In genomic region chr9:131681826-131682225, GRCh38 we compare ENCODE assay signal across 8 cellular contexts. TPM values are rescaled to one million over a fixed set of nuclear protein-coding genes. Genes with fewer than 3 reads are reported as not detected.
DNase-seq lines count a peak whose midpoint lies in the region; ATAC-seq, FAIRE-seq and TF ChIP-seq lines count a peak whose summit lies in the region.
"Not testable (repeated sequence)": the region's sequence is repeated elsewhere in the genome, so short reads cannot be mapped to it uniquely, and the experiment has no call there.

No MANE protein-coding gene starts in this region.

- intact Hi-C loops in uterus (cut with DNase I; ENCODE audit: low total_unique reads) = not testable (repeated sequence)

- H3K79me2 ChIP-seq in GM23338 (replicated peaks; ENCODE audit: insufficient read depth) (peaks cover 65% of the 10 kb centered on the region), astrocyte (ENCODE audit: insufficient read depth, low read length) (peaks cover 17% of the 10 kb centered on the region)

- not testable (repeated sequence) for H4K20me1 ChIP-seq in GM23338 (replicated peaks; ENCODE audit: insufficient read depth)
- H4K20me1 ChIP-seq in astrocyte (ENCODE audit: insufficient read depth, low read length) = peaks cover 15% of the 10 kb centered on the region

- peak overlapping the region; percentile 87 for H3K27ac ChIP-seq in GM23338 (ENCODE audit: low read depth)
- peak overlapping the region; percentile 86 for H3K27ac ChIP-seq in SK-N-MC
- H3K27ac ChIP-seq in astrocyte (ENCODE audit: low read depth, low read length) = not testable (repeated sequence)
- H3K27ac ChIP-seq in liver (ENCODE audit: low read depth in 1 of 2, low read length in 2 of 2) = peak overlapping the region in 1 of 2 donors; percentile 14
- H3K27ac ChIP-seq in uterus = peak overlapping the region; percentile 46 to 52

- H3K9ac ChIP-seq in SK-N-MC (ENCODE audit: insufficient read length) = peak overlapping the region; percentile 41
- H3K9ac ChIP-seq in astrocyte (ENCODE audit: low read length); liver (ENCODE audit: low read depth in 1 of 2, low read length in 2 of 2): not testable (repeated sequence)

- not testable (repeated sequence) for H3K9me3 ChIP-seq in SK-N-MC (ENCODE audit: low read depth, low read length); astrocyte (ENCODE audit: insufficient read depth, low read depth, low read length); liver (ENCODE audit: control insufficient read depth in 4 of 4, low read length in 3 of 4); uterus

- peaks cover 31% of the 10 kb centered on the region for H3K9me3 Mint-ChIP-seq in GM23338
- not testable (repeated sequence) for H3K9me3 Mint-ChIP-seq in astrocyte (ENCODE audit: unreplicated experiment); endothelial cell (ENCODE audit: unreplicated experiment); nephron; stimulated activated effector memory CD8-positive, alpha-beta T cell treated with anti-CD3 and anti-CD28 coated beads, Interleukin-12 subunit alpha, Interleukin-12 subunit beta, amount 100 ng/mL, for 72 hours

- not testable (repeated sequence) for H3K4me3 ChIP-seq in GM23338; astrocyte (ENCODE audit: insufficient read depth, low read depth, low read length); liver (ENCODE audit: low read depth in 1 of 3, low read length in 3 of 3); uterus
- H3K4me3 ChIP-seq in SK-N-MC = peak overlapping the region; percentile 70

- H3K4me2 ChIP-seq in GM23338 (peak overlapping the region; percentile 60), astrocyte (ENCODE audit: low read length) (peak overlapping the region; percentile 56)

- 80% methylated on average over 10 of the region's 10 CpGs for WGBS in liver

- TF ChIP-seq POLR2A in uterus (IDR thresholded peaks at IDR 0.05) = not testable (repeated sequence)

- FAIRE-seq in astrocyte (lab: Jason Lieb, UNC) = not testable (repeated sequence)

- not testable (repeated sequence) for H2AFZ ChIP-seq in GM23338; astrocyte (ENCODE audit: low read depth, low read length)

- H3K4me3 Mint-ChIP-seq in GM23338; astrocyte (ENCODE audit: unreplicated experiment); endothelial cell (ENCODE audit: unreplicated experiment); stimulated activated effector memory CD8-positive, alpha-beta T cell treated with anti-CD3 and anti-CD28 coated beads, Interleukin-12 subunit alpha, Interleukin-12 subunit beta, amount 100 ng/mL, for 72 hours: not testable (repeated sequence)
- H3K4me3 Mint-ChIP-seq in nephron = peak overlapping the region; percentile 2 to 60 (median 22)

- not testable (repeated sequence) for DNase-seq in GM23338 (ENCODE audit: low spot score); astrocyte (ENCODE audit: low read depth); endothelial cell (ENCODE audit: low spot score); stimulated activated effector memory CD8-positive, alpha-beta T cell treated with anti-CD3 and anti-CD28 coated beads, Interleukin-12 subunit alpha, Interleukin-12 subunit beta, amount 100 ng/mL, for 72 hours (ENCODE audit: low spot score in 2 of 2); uterus
- DNase-seq in SK-N-MC (ENCODE audit: low read depth, low spot score) = peak; percentile 72

- H3K27ac Mint-ChIP-seq in GM23338 (peak overlapping the region; percentile 89), endothelial cell (ENCODE audit: unreplicated experiment) (peak overlapping the region; percentile 96), nephron (peak overlapping the region; percentile 75 to 95 (median 93))
- H3K27ac Mint-ChIP-seq in astrocyte (ENCODE audit: unreplicated experiment) = not testable (repeated sequence)
- peak overlapping the region; percentile 95 for H3K27ac Mint-ChIP-seq in stimulated activated effector memory CD8-positive, alpha-beta T cell treated with anti-CD3 and anti-CD28 coated beads, Interleukin-12 subunit alpha, Interleukin-12 subunit beta, amount 100 ng/mL, for 72 hours

- H3K36me3 Mint-ChIP-seq in GM23338 (ENCODE audit: low read depth) (peaks cover 40% of the 10 kb centered on the region), endothelial cell (ENCODE audit: low read depth, unreplicated experiment) (peaks cover 24% of the 10 kb centered on the region)
- not testable (repeated sequence) for H3K36me3 Mint-ChIP-seq in astrocyte (ENCODE audit: low read depth, unreplicated experiment); nephron (ENCODE audit: low read depth)
- H3K36me3 Mint-ChIP-seq in stimulated activated effector memory CD8-positive, alpha-beta T cell treated with anti-CD3 and anti-CD28 coated beads, Interleukin-12 subunit alpha, Interleukin-12 subunit beta, amount 100 ng/mL, for 72 hours = peaks cover 13% of the 10 kb centered on the region

- H3K4me1 Mint-ChIP-seq in GM23338 (peaks cover 82% of the 10 kb centered on the region), astrocyte (ENCODE audit: low read depth, unreplicated experiment) (peaks cover 54% of the 10 kb centered on the region), endothelial cell (ENCODE audit: unreplicated experiment) (peaks cover 90% of the 10 kb centered on the region), nephron (peaks cover 81% of the 10 kb centered on the region)
- peaks cover 82% of the 10 kb centered on the region for H3K4me1 Mint-ChIP-seq in stimulated activated effector memory CD8-positive, alpha-beta T cell treated with anti-CD3 and anti-CD28 coated beads, Interleukin-12 subunit alpha, Interleukin-12 subunit beta, amount 100 ng/mL, for 72 hours

- H3K4me1 ChIP-seq in GM23338 (ENCODE audit: insufficient read depth) = peaks cover 73% of the 10 kb centered on the region
- H3K4me1 ChIP-seq in astrocyte (ENCODE audit: insufficient read depth, low read length) = peaks cover 32% of the 10 kb centered on the region
- H3K4me1 ChIP-seq in liver (ENCODE audit: control insufficient read depth in 4 of 4, insufficient read depth in 4 of 4, low read length in 3 of 4) = peaks cover 7 to 16% (median 13%) of the 10 kb centered on the region in 4 donors
- H3K4me1 ChIP-seq in uterus = peaks cover 13 to 27% of the 10 kb centered on the region in 2 donors

- H3K27me3 Mint-ChIP-seq in GM23338 (ENCODE audit: insufficient read depth, low read depth, poor library complexity) (peaks cover 12% of the 10 kb centered on the region), endothelial cell (ENCODE audit: unreplicated experiment) (peaks cover 10% of the 10 kb centered on the region)
- not testable (repeated sequence) for H3K27me3 Mint-ChIP-seq in astrocyte (ENCODE audit: low read depth, unreplicated experiment); nephron (ENCODE audit: low read depth)

- H3K36me3 ChIP-seq in GM23338 (ENCODE audit: insufficient read depth); SK-N-MC (ENCODE audit: insufficient read depth, low read length); astrocyte (ENCODE audit: insufficient read depth, low read length); liver (ENCODE audit: control insufficient read depth in 4 of 4, insufficient read depth in 3 of 4, low read depth in 1 of 4, low read length in 3 of 4); uterus: not testable (repeated sequence)

- not testable (repeated sequence) for ATAC-seq in GM23338; stimulated activated effector memory CD8-positive, alpha-beta T cell treated with anti-CD3 and anti-CD28 coated beads, Interleukin-12 subunit alpha, Interleukin-12 subunit beta, amount 100 ng/mL, for 72 hours

- peak; percentile 6 to 7 for TF ChIP-seq RAD21 in liver (IDR thresholded peaks at IDR 0.05)

- TF ChIP-seq CTCF in GM23338 (conservative IDR thresholded peaks at IDR 0.05; ENCODE audit: low read depth in 2 of 2); astrocyte (IDR thresholded peaks at IDR 0.05; ENCODE audit: insufficient read depth, low read depth, low read length); endothelial cell (IDR thresholded peaks at IDR 0.05; ENCODE audit: unreplicated experiment); liver (IDR thresholded peaks at IDR 0.05; ENCODE audit: low read depth, low read length, missing input control); nephron (IDR thresholded peaks at IDR 0.05; ENCODE audit: unreplicated experiment in 3 of 3); uterus (IDR thresholded peaks at IDR 0.05): not testable (repeated sequence)

- not testable (repeated sequence) for H3K27me3 ChIP-seq in GM23338 (ENCODE audit: insufficient read depth); astrocyte (ENCODE audit: insufficient read depth, low read length); liver (ENCODE audit: control insufficient read depth in 4 of 4, insufficient read depth in 4 of 4, low read length in 3 of 4); uterus

- not testable (repeated sequence) for H3K9me2 ChIP-seq in GM23338 (ENCODE audit: insufficient read depth)

- not testable (repeated sequence) for H3F3A ChIP-seq in GM23338 (replicated peaks; ENCODE audit: low read depth)

TF ChIP-seq in liver, 16 proteins besides CTCF, POLR2A, EP300 and RAD21:
- peak; percentile 19 for TF ChIP-seq NR2F2 (IDR thresholded peaks at IDR 0.05)

RNA-seq across cellular contexts. Expression of gene RAPGEF1, which starts 58.0 kb away (rescaled TPM):
- total RNA-seq in GM23338 (2014; rRNA removed; shearing (Covaris generic)) = 80.7 and 82.8 TPM in 2 replicates
- polyA plus RNA-seq in GM23338 (2016; fragmentation: Nextera tagmentation; extraction: Ambion mirVana) (9.9 and 10.9 TPM in 2 replicates), liver (10 to 100 TPM in 1 of 2 donors, 1 to 10 TPM in 1; 5.6 to 19.7 TPM)
- total RNA-seq in astrocyte (63.2 and 76.8 TPM in 2 replicates), endothelial cell (ENCODE audit: unreplicated experiment) (226 TPM), liver (10 to 100 TPM; 14.1 to 19.6 TPM), uterus (10 to 100 TPM; 13.1 to 73.7 (median 26.2) TPM)
